Comparison of ENCODE assay signal across 1 cellular context in genomic region chr1:109204484-109204883, GRCh38.
TF ChIP-seq lines count a peak whose summit lies in the region.

No MANE protein-coding gene starts in this region.

TF ChIP-seq in HepG2, 621 proteins besides CTCF, POLR2A, EP300 and RAD21:
- no peak for TF ChIP-seq ZNF724P (CRISPR knock-in tag; IDR thresholded peaks at IDR 0.05; ENCODE audit: borderline replicate concordance)
- no peak for TF ChIP-seq FOSL2 (CRISPR knock-in tag; IDR thresholded peaks at IDR 0.05)
- no peak for TF ChIP-seq TARDBP (CRISPR knock-in tag; IDR thresholded peaks at IDR 0.05)
- no peak for TF ChIP-seq ZNF441 (CRISPR knock-in tag; IDR thresholded peaks at IDR 0.05; ENCODE audit: borderline replicate concordance)
- TF ChIP-seq UBTF (CRISPR knock-in tag; IDR thresholded peaks at IDR 0.05), result no peak
- TF ChIP-seq ZNF607 (CRISPR knock-in tag; IDR thresholded peaks at IDR 0.05; ENCODE audit: borderline replicate concordance), result no peak
- no peak for TF ChIP-seq HMGA1 (CRISPR knock-in tag; conservative IDR thresholded peaks at IDR 0.05)
- TF ChIP-seq MAX (IDR thresholded peaks at IDR 0.05), result no peak
- TF ChIP-seq HBP1 (CRISPR knock-in tag; IDR thresholded peaks at IDR 0.05; ENCODE audit: low read depth), result no peak
- TF ChIP-seq ZNF367 (CRISPR knock-in tag; IDR thresholded peaks at IDR 0.05; ENCODE audit: borderline replicate concordance), result no peak
- TF ChIP-seq TRIM24 (CRISPR knock-in tag; IDR thresholded peaks at IDR 0.05), result no peak
- TF ChIP-seq ZMYM2 (CRISPR knock-in tag; IDR thresholded peaks at IDR 0.05), result no peak
